Comparison of ENCODE assay signal across 11 cellular contexts in the genomic region with DNA sequence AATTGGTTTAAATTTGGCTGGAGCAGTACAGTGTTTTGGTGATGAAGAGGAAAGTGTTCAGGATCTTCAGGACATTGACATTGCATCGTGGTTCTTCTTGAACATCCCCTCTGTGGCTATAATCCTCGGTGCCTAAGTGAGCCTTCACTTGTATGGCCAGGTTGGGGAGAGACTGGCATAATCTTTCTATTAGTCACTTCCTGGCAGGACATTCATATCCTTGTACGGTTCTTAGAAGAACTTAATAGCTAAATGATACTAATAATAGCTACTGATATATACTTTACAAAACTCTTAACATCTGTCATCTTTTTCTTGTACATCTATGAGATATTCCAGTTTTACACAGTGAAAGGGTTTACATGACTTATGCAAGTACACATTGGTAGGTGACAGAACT. TPM values are rescaled to one million over a fixed set of nuclear protein-coding genes. Genes with fewer than 3 reads are reported as not detected.
DNase-seq lines count a peak whose midpoint lies in the region; ATAC-seq, FAIRE-seq and TF ChIP-seq lines count a peak whose summit lies in the region.
"Had no signal": no experiment of that assay in that cellular context is flagged by ENCODE, and none has a peak within 500 bp of the region (broad histone marks: within the 10 kb centered on the region; RNA-seq: fewer than 3 reads in every experiment).

No MANE protein-coding gene starts in this region.

- H3K9me3 ChIP-seq in right cardiac atrium (ENCODE audit: control insufficient read depth, low read length) (no peaks in the 10 kb centered on the region), left ventricle myocardium inferior (replicated peaks) (no peaks in the 10 kb centered on the region)

- H3K27me3 ChIP-seq in right cardiac atrium (ENCODE audit: control insufficient read depth, insufficient read depth) = no peaks in the 10 kb centered on the region
- no peaks in the 10 kb centered on the region for H3K27me3 ChIP-seq in left ventricle myocardium inferior (ENCODE audit: low read depth)

- H3K4me1 ChIP-seq in right cardiac atrium (ENCODE audit: control insufficient read depth, insufficient read depth, low read length) = no peaks in the 10 kb centered on the region
- peaks cover 11% of the 10 kb centered on the region for H3K4me1 ChIP-seq in left ventricle myocardium inferior

- 26% methylated on average over 3 of the region's 3 CpGs for WGBS in right cardiac atrium

- H3K27ac ChIP-seq in right cardiac atrium (ENCODE audit: low read length) = no peak overlapping the region
- no peak overlapping the region for H3K27ac ChIP-seq in left ventricle myocardium inferior (replicated peaks)
- H3K27ac ChIP-seq: C4-2B had no signal

- DNase-seq in right cardiac atrium = no peak
- DNase-seq in left ventricle myocardium inferior = no peak
- peak; percentile 85 for DNase-seq in amniotic epithelial cell (ENCODE audit: low read depth)
- DNase-seq in hepatic stellate cell (ENCODE audit: low spot score) = peak; percentile 83
- DNase-seq in urothelium cell line (ENCODE audit: low spot score) = peak; percentile 81
- DNase-seq in effector CD8-positive, alpha-beta T cell (lab: John Stamatoyannopoulos, UW) = no peak
- DNase-seq in inferior parietal cortex (ENCODE audit: extremely low spot score) = no peak
- DNase-seq: NCI-H1417 had no signal

- H3K4me3 ChIP-seq in right cardiac atrium (ENCODE audit: low read length) (no peak overlapping the region), left ventricle myocardium inferior (no peak overlapping the region)

- intact Hi-C loops in right cardiac atrium (cut with DNase I) (no loop called here), left ventricle myocardium inferior (cut with micrococcal nuclease) (no loop called here)

- ATAC-seq in right cardiac atrium = peak; percentile 50 to 61
- ATAC-seq in GM18868 (IDR thresholded peaks at IDR 0.05; ENCODE audit: unreplicated experiment) = no peak

- peaks cover 29% of the 10 kb centered on the region for H3K36me3 ChIP-seq in left ventricle myocardium inferior

- FAIRE-seq in urothelium cell line (lab: Jason Lieb, UNC) = no peak

- TF ChIP-seq CTCF in left ventricle myocardium inferior (IDR thresholded peaks at IDR 0.05; ENCODE audit: borderline replicate concordance) = no peak

RNA-seq across cellular contexts. Expression of gene CELF3, which starts 35.8 kb away (rescaled TPM):
- total RNA-seq in right cardiac atrium (under 1 TPM in 1 of 4 donors, not detected in 3; 0.19 TPM), left ventricle myocardium inferior (not detected)
- 0.18 TPM for polyA plus RNA-seq in right cardiac atrium
- total RNA-seq: T-helper 1 cell treated with Interleukin-12 subunit alpha and Interleukin-12 subunit beta and Interleukin-4 antibody, amounts not matched to agents 30 ng/mL and 1 ng/mL, for 36 hours had no signal

RNA-seq across cellular contexts. Expression of gene RIIAD1, which starts 40.5 kb away (rescaled TPM):
- total RNA-seq in right cardiac atrium = 10 to 100 TPM in 1 of 4 donors, 1 to 10 TPM in 3; 6.0 to 19.3 (median 7.7) TPM
- 11.8 TPM for polyA plus RNA-seq in right cardiac atrium
- 5.6 TPM for total RNA-seq in left ventricle myocardium inferior
- total RNA-seq: T-helper 1 cell treated with Interleukin-12 subunit alpha and Interleukin-12 subunit beta and Interleukin-4 antibody, amounts not matched to agents 30 ng/mL and 1 ng/mL, for 36 hours had no signal

Comparison
In these comparisons a context has a peak if more than half of its experiments do, and no peak if none do; other contexts are left out.
1. DNase-seq: peak in amniotic epithelial cell (single experiment), hepatic stellate cell (single experiment) and urothelium cell line (single experiment); none in right cardiac atrium (0 of 3), left ventricle myocardium inferior (single experiment), effector CD8-positive, alpha-beta T cell (single experiment) and inferior parietal cortex (single experiment).